ENCODE assay signal across 1 cellular context in genomic region chr17:50151937-50152547, GRCh38.
A peak's percentile ranks its signal among the peaks of the same experiment; 100 is the strongest.
TF ChIP-seq lines count a peak whose summit lies in the region.

No MANE protein-coding gene starts in this region.

TF ChIP-seq in endothelial cell of umbilical vein, 7 proteins besides CTCF, POLR2A, EP300 and RAD21:
- TF ChIP-seq POLR2AphosphoS5 (IDR thresholded peaks at IDR 0.05; ENCODE audit: insufficient read depth, low read depth, low read length), result peak; percentile 55
- no peak for TF ChIP-seq EZH2 (IDR thresholded peaks at IDR 0.05; ENCODE audit: borderline replicate concordance, low read depth, low read length, severe bottlenecking)
- TF ChIP-seq, protein P1, sequence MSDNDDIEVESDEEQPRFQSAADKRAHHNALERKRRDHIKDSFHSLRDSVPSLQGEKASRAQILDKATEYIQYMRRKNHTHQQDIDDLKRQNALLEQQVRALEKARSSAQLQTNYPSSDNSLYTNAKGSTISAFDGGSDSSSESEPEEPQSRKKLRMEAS (IDR thresholded peaks at IDR 0.05; ENCODE audit: insufficient read depth, insufficient read length), result no peak
- no peak for TF ChIP-seq MYC (IDR thresholded peaks at IDR 0.05; ENCODE audit: low read depth, low read length)
